In the genomic region with DNA sequence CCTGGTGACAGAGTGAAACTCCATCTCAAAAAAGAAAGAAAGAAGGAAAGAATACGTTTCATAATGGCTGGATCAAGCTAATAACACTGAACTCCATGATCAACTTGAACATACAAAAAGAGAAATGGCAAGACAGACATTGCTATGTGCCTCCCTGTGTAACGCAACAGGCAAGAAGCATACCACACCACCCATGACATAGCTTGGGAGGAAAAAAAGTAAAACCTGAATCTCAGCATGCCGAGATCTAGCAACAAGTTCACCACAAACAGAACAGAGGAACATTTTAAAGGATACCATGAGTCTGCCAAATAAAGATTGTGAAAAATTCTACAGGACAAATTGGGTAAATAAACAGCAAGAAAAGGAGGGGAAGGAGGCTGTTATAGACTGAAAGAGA, we compare ENCODE assay signal across 19 cellular contexts.
"Had no signal": no experiment of that assay in that cellular context is flagged by ENCODE, and none has a peak within 500 bp of the region (broad histone marks: within the 10 kb centered on the region; RNA-seq: fewer than 3 reads in every experiment).

No MANE protein-coding gene starts in this region.

- ATAC-seq: heart right ventricle; left lung; naive thymus-derived CD4-positive, alpha-beta T cell; stimulated activated effector memory CD8-positive, alpha-beta T cell treated with anti-CD3 and anti-CD28 coated beads, Interleukin-12 subunit alpha, Interleukin-12 subunit beta, amount 100 ng/mL, for 72 hours had no signal

- H3K4me3 ChIP-seq: coronary artery, heart right ventricle, left lung, lung, tibial artery had no signal

- H3K27me3 ChIP-seq: foreskin keratinocyte, heart right ventricle, left lung, tibial artery had no signal

- H3K9me3 ChIP-seq: left lung, tibial artery had no signal

- H3K4me1 ChIP-seq: left lung, parathyroid adenoma, tibial artery had no signal

- H3K9ac ChIP-seq: parathyroid adenoma had no signal

- DNase-seq: central memory CD4-positive, alpha-beta T cell; effector CD4-positive, alpha-beta T cell; endodermal cell; erythroblast; heart right ventricle; islet precursor cell; left lung; mesendoderm; naive thymus-derived CD4-positive, alpha-beta T cell; nephron progenitor cell; small intestine; stimulated activated CD4-positive, alpha-beta T cell treated with anti-CD3 and anti-CD28 coated beads, Interleukin-4, amount 100 ng/mL, for 1 hour; stimulated activated CD8-positive, alpha-beta memory T cell treated with anti-CD3 and anti-CD28 coated beads, Interleukin-4, amount 100 ng/mL, for 48 hours; tibial artery had no signal

- H3K27ac ChIP-seq: coronary artery, foreskin keratinocyte, left lung, parathyroid adenoma, tibial artery had no signal

- H2AFZ ChIP-seq: parathyroid adenoma had no signal

- H3K36me3 ChIP-seq: heart right ventricle, left lung, tibial artery had no signal
